ENCODE assay signal across 8 cellular contexts in the genomic region with DNA sequence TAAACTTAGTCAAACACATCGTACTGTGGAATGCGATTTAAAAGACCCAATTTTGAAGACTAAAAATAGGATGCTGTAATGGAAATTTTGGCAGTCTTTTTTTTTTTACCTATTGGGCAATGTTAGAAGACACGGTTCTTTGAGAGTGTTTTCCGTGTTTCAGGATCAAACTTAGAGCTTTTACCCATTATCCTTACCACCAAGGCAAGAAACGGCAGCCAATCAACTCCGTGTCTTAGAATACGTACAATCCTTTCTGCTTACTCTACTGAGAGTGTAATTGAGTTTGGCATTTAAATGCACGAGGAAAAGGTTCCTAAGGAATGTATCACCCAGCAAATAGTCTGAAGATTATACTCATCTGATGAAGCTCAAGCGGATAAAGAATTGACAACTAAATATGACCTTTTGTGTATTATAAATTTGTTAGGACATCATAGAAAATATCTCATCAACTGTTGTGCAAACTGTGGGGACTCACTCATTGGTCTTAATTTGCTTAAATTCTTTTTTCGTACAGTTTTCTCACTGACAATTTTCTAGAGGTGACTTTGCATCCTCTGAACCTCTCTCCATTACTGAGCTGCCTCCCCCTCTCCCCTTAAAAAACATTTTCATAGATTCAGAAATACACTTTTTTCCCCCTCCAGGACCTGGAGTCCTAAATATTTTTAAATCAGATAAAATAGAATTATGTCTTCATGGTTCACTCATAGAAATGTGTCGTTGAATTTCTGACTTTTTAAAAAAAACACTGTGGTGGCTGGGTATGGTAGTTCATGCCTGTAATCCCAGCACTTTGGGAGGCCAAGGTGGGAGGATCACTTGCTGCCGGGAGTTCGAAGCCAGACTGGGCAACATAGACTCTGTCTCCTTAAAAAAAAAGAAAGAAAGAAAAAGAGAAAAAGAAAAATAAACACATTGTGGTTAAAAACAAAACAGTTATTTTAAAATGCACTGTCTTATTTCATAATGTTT. TPM values are rescaled to one million over a fixed set of nuclear protein-coding genes. Genes with fewer than 3 reads are reported as not detected.
A peak's percentile ranks its signal among the peaks of the same experiment; 100 is the strongest.
DNase-seq lines count a peak whose midpoint lies in the region; ATAC-seq and TF ChIP-seq lines count a peak whose summit lies in the region.

No MANE protein-coding gene starts in this region.

- 0 out of 2 replicates have a peak, but pooled peaks have one; percentile 11 for TF ChIP-seq POLR2A in IMR-90 (IDR thresholded peaks at IDR 0.05; ENCODE audit: low read depth, low read length)
- TF ChIP-seq POLR2A in sigmoid colon (IDR thresholded peaks at IDR 0.05): no peak

- H4K8ac ChIP-seq in IMR-90 (ENCODE audit: low read depth in 2 of 2, low read length in 2 of 2): peak overlapping the region in 1 of 2 experiments; percentile 79; a peak in 2 of 4 replicates

- H2AK9ac ChIP-seq in IMR-90 (replicated peaks; ENCODE audit: low read depth, low read length, poor library complexity): no peak overlapping the region

- H3K9me3 Mint-ChIP-seq in Caco-2 (ENCODE audit: unreplicated experiment) (no peaks in the 10 kb centered on the region), WTC11 (no peaks in the 10 kb centered on the region)

- H3K18ac ChIP-seq in IMR-90 (ENCODE audit: low read depth, low read length): no peak overlapping the region; the same call in 1 of the 2 replicates

- H3K56ac ChIP-seq in IMR-90 (ENCODE audit: extremely low read depth, insufficient read depth, low read length): peak overlapping the region; percentile 40

- 40% methylated on average over 1 of the region's 13 CpGs; no CpG with 5 or more reads in 1 of the 2 experiments for WGBS in IMR-90 (ENCODE audit: extremely low coverage in 2 of 2, insufficient read length in 1 of 2), 2 experiments
- 17 to 18% methylated on average over 13 of the region's 13 CpGs for WGBS in sigmoid colon, 2 donors

- H3K36me3 Mint-ChIP-seq in Caco-2 (ENCODE audit: insufficient read depth, unreplicated experiment) (peaks cover 25% of the 10 kb centered on the region), WTC11 (peaks cover 6% of the 10 kb centered on the region; the same call in 1 of the 2 replicates)

- peak overlapping the region; percentile 92; the same call in 1 of the 2 replicates for H3K14ac ChIP-seq in IMR-90 (replicated peaks; ENCODE audit: low read depth, low read length)

- H4K91ac ChIP-seq in IMR-90 (ENCODE audit: insufficient read depth, low read depth, low read length): no peak overlapping the region

- H3K27me3 Mint-ChIP-seq in Caco-2 (ENCODE audit: insufficient read depth, unreplicated experiment) (no peaks in the 10 kb centered on the region), WTC11 (ENCODE audit: low read depth) (no peaks in the 10 kb centered on the region)

- H3K36me3 ChIP-seq in Caco-2 (ENCODE audit: control insufficient read depth, insufficient read depth, low read length) (no peaks in the 10 kb centered on the region), IMR-90 (ENCODE audit: control insufficient read depth, insufficient read depth, low read length) (peaks cover 4% of the 10 kb centered on the region; the same call in 1 of the 2 replicates), sigmoid colon (peaks cover 0 to 11% (median 0%) of the 10 kb centered on the region in 4 donors)

- DNase-seq in Caco-2: no peak
- DNase-seq in IMR-90: peak; percentile 87
- no peak for DNase-seq in WTC11 (ENCODE audit: low spot score)
- peak in 1 of 2 donors; percentile 78 for DNase-seq in foreskin keratinocyte
- no peak for DNase-seq in sigmoid colon
- DNase-seq in stimulated activated CD4-positive, alpha-beta T cell treated with anti-CD3 and anti-CD28 coated beads, Interleukin-15, amount 100 ng/mL, for 24 hours: no peak
- no peak for DNase-seq in stimulated activated CD4-positive, alpha-beta T cell treated with anti-CD3 and anti-CD28 coated beads, Interleukin-2, amount 100 ng/mL, for 48 hours

- peak overlapping the region; percentile 80 for H3K9ac ChIP-seq in IMR-90 (ENCODE audit: low read depth, low read length)

- peak overlapping the region; percentile 89 for H3K4ac ChIP-seq in IMR-90 (ENCODE audit: low read depth, low read length)

- TSS peak; percentile 44 for BruUV-seq in Caco-2 (replicated peaks; lab: Mats Ljungman, UMichigan)
- BruUV-seq in IMR-90 (replicated peaks; lab: Mats Ljungman, UMichigan): TSS peak; percentile 56

- peaks cover 16 to 60% of the 10 kb centered on the region in 2 experiments; a peak in 3 of 4 replicates for H3K79me1 ChIP-seq in IMR-90 (ENCODE audit: low read depth in 1 of 2, low read length in 2 of 2)

- in situ Hi-C loops in IMR-90 (cut with MboI; ENCODE audit: low sequenced_read_pairs): no loop called here

- peak overlapping the region; percentile 80 for H3K23ac ChIP-seq in IMR-90 (ENCODE audit: low read depth, low read length)

- H3K27ac ChIP-seq in IMR-90 (ENCODE audit: insufficient read depth, low read length) (peak overlapping the region; percentile 69; the same call in 1 of the 2 replicates), foreskin keratinocyte (peak overlapping the region; percentile 41), sigmoid colon (peak overlapping the region; percentile 92 to 99 (median 98))

- peak; percentile 22 for ATAC-seq in IMR-90 (ENCODE audit: low read depth)
- ATAC-seq in WTC11: no peak
- peak; percentile 2 for ATAC-seq in foreskin keratinocyte
- no peak for ATAC-seq in HG03457 (IDR thresholded peaks at IDR 0.05; ENCODE audit: unreplicated experiment)

- peak overlapping the region; percentile 90 for H3K27ac Mint-ChIP-seq in Caco-2 (ENCODE audit: unreplicated experiment)
- peak overlapping the region; percentile 78 for H3K27ac Mint-ChIP-seq in WTC11

- H2BK15ac ChIP-seq in IMR-90 (ENCODE audit: low read depth, low read length): no peak overlapping the region

- peak overlapping the region; percentile 82 for H2BK5ac ChIP-seq in IMR-90 (ENCODE audit: low read depth, low read length, poor library complexity, severe bottlenecking)

- H3K4me3 Mint-ChIP-seq in Caco-2 (ENCODE audit: unreplicated experiment) (peak overlapping the region; percentile 93), WTC11 (peak overlapping the region; percentile 98)

- TF ChIP-seq EP300 in sigmoid colon (IDR thresholded peaks at IDR 0.05): no peak

- H4K5ac ChIP-seq in IMR-90 (ENCODE audit: low read depth, low read length): no peak overlapping the region

- H3K4me3 ChIP-seq in Caco-2 (ENCODE audit: low read depth, low read length) (peak overlapping the region; percentile 71), IMR-90 (ENCODE audit: insufficient read depth, low read depth, low read length) (peak overlapping the region; percentile 80), sigmoid colon (peak overlapping the region; percentile 79 to 96 (median 84))

- H3K9me1 ChIP-seq in IMR-90 (ENCODE audit: insufficient read depth, low read length): peaks cover 5% of the 10 kb centered on the region

- no peak overlapping the region for H2AFZ ChIP-seq in IMR-90 (replicated peaks; ENCODE audit: low read length, poor library complexity)

- dilution Hi-C loops in IMR-90 (cut with HindIII; ENCODE audit: low sequenced_read_pairs, unreplicated experiment): no loop called here

- intact Hi-C loops in Caco-2 (cut with micrococcal nuclease; ENCODE audit: unreplicated experiment): loop anchor here (2.0 kb wide), 1 partner anchor 15 kb away; no protein-coding TSS in a partner anchor
- intact Hi-C loops in IMR-90 (cut with micrococcal nuclease): loop anchor here (1.0 to 5.0 kb wide), 4 partner anchors 25 to 185 kb away; no protein-coding TSS in a partner anchor
- intact Hi-C loops in sigmoid colon (cut with DNase I): loop anchor here (2.0 to 10.0 kb wide), 6 partner anchors 61 to 537 kb away; partner anchors contain the start of genes SMYD3 and ZNF669

- H3K4me1 ChIP-seq in Caco-2: peaks cover 4% of the 10 kb centered on the region; the same call in 1 of the 2 replicates
- peaks cover 5% of the 10 kb centered on the region; the same call in 1 of the 2 replicates for H3K4me1 ChIP-seq in IMR-90 (ENCODE audit: control insufficient read depth, insufficient read depth, low read length)
- H3K4me1 ChIP-seq in foreskin keratinocyte: peaks cover 4% of the 10 kb centered on the region
- H3K4me1 ChIP-seq in sigmoid colon: peaks cover 0 to 65% (median 50%) of the 10 kb centered on the region in 4 donors

- peak overlapping the region; percentile 68 for H2BK120ac ChIP-seq in IMR-90 (ENCODE audit: low read depth, low read length)

- no peaks in the 10 kb centered on the region for H4K20me1 ChIP-seq in IMR-90 (ENCODE audit: insufficient read depth, low read length)

- H2AK5ac ChIP-seq in IMR-90 (ENCODE audit: low read depth, low read length): no peak overlapping the region

- peak overlapping the region; percentile 56; the same call in 1 of the 2 replicates for H2BK20ac ChIP-seq in IMR-90 (ENCODE audit: low read depth, low read length)

- H3K4me1 Mint-ChIP-seq in Caco-2 (ENCODE audit: low read depth, unreplicated experiment) (peaks cover 8% of the 10 kb centered on the region), WTC11 (peaks cover 14% of the 10 kb centered on the region)

- H3K27me3 ChIP-seq in Caco-2 (replicated peaks; ENCODE audit: control insufficient read depth, insufficient read depth, low read length) (no peaks in the 10 kb centered on the region), IMR-90 (ENCODE audit: control insufficient read depth, insufficient read depth, low read length) (no peaks in the 10 kb centered on the region), foreskin keratinocyte (no peaks in the 10 kb centered on the region), sigmoid colon (no peaks in the 10 kb centered on the region)

- no peak for TF ChIP-seq CTCF in Caco-2 (IDR thresholded peaks at IDR 0.05; ENCODE audit: insufficient read depth in 1 of 2, low read depth in 1 of 2, low read length in 1 of 2, severe bottlenecking in 1 of 2, unreplicated experiment in 1 of 2)
- TF ChIP-seq CTCF in IMR-90 (conservative IDR thresholded peaks at IDR 0.05; ENCODE audit: low read depth, low read length): no peak
- no peak for TF ChIP-seq CTCF in WTC11 (IDR thresholded peaks at IDR 0.05)
- no peak for TF ChIP-seq CTCF in foreskin keratinocyte (conservative IDR thresholded peaks at IDR 0.05)
- peak in 1 of 4 experiments; percentile 8 for TF ChIP-seq CTCF in sigmoid colon (IDR thresholded peaks at IDR 0.05)

- TF ChIP-seq RAD21 in IMR-90 (IDR thresholded peaks at IDR 0.05; ENCODE audit: low read length): no peak; the same call in 1 of the 2 replicates

- CTCF ChIA-PET in Caco-2 (lab: Charles Lee) (no interaction called here), IMR-90 (lab: Yijun Ruan, JAX) (interaction anchor here (0.6 to 1.5 kb wide), 6 partner anchors 12 to 184 kb away, joined by 3 to 4 read pairs (median 4); partner anchors contain the start of gene SCCPDH), WTC11 (lab: Charles Lee) (no interaction called here)

- no peaks in the 10 kb centered on the region for H3K9me3 ChIP-seq in Caco-2
- no peaks in the 10 kb centered on the region for H3K9me3 ChIP-seq in IMR-90 (ENCODE audit: control insufficient read depth, insufficient read depth, low read length)
- H3K9me3 ChIP-seq in sigmoid colon: no peaks in the 10 kb centered on the region

- POLR2A ChIA-PET in Caco-2 (lab: Charles Lee) (interaction anchor here (0.6 kb wide), 1 partner anchor 41 kb away, joined by 3 read pairs; no protein-coding TSS in a partner anchor), IMR-90 (lab: Charles Lee; ENCODE audit: unreplicated experiment) (no interaction called here), WTC11 (lab: Charles Lee) (no interaction called here)

- H3K4me2 ChIP-seq in IMR-90 (ENCODE audit: low read depth, low read length): peak overlapping the region; percentile 60

RNA-seq across cellular contexts. Expression of gene CNST, which starts 1.3 kb away (rescaled TPM):
- total RNA-seq in Caco-2 (2022) (14.8 and 15.3 TPM in 2 replicates), IMR-90 (2012; rRNA removed) (25.5 and 32.8 TPM in 2 replicates), WTC11 (2021) (17.2 to 18.4 TPM (median 17.5 TPM) in 3 replicates), foreskin keratinocyte (10.3 and 11.8 TPM in 2 replicates), sigmoid colon (10 to 100 TPM; 26.0 to 39.2 (median 31.9) TPM)
- polyA plus RNA-seq in IMR-90 (2012; rRNA removed) (14.6 and 15.4 TPM in 2 replicates), foreskin keratinocyte (2.2 and 2.6 TPM in 2 replicates), sigmoid colon (10 to 100 TPM in 2 of 3 donors, 1 to 10 TPM in 1; 9.0 to 15.3 (median 15.1) TPM)
- 5.6 and 7.6 TPM in 2 replicates for polyA plus RNA-seq in IMR-90 (2012; cell fraction: cytosol; rRNA removed)
- polyA plus RNA-seq in IMR-90 (2012; cell fraction: nucleus; rRNA removed; ENCODE audit: low replicate concordance): 8.0 and 21.3 TPM in 2 replicates

RNA-seq across cellular contexts. Expression of gene TFB2M, which starts 1.5 kb away (rescaled TPM):
- 23.4 and 23.9 TPM in 2 replicates for total RNA-seq in Caco-2 (2022)
- total RNA-seq in IMR-90 (2012; rRNA removed): 13.3 and 22.8 TPM in 2 replicates
- 13.7 and 15.7 TPM in 2 replicates for polyA plus RNA-seq in IMR-90 (2012; rRNA removed)
- 5.1 and 6.2 TPM in 2 replicates for polyA plus RNA-seq in IMR-90 (2012; cell fraction: cytosol; rRNA removed)
- 4.6 and 8.7 TPM in 2 replicates for polyA plus RNA-seq in IMR-90 (2012; cell fraction: nucleus; rRNA removed; ENCODE audit: low replicate concordance)
- total RNA-seq in WTC11 (2021): 16.1 to 17.3 TPM (median 16.5 TPM) in 3 replicates
- total RNA-seq in foreskin keratinocyte: 18.2 and 20.1 TPM in 2 replicates
- polyA plus RNA-seq in foreskin keratinocyte: 12.4 and 15.0 TPM in 2 replicates
- 10 to 100 TPM in 3 of 4 donors, 1 to 10 TPM in 1; 4.7 to 13.9 (median 12.6) TPM for total RNA-seq in sigmoid colon
- polyA plus RNA-seq in sigmoid colon: 10 to 100 TPM; 10.1 to 18.5 (median 15.0) TPM

Comparison
In these comparisons a context has a peak if more than half of its experiments do, and no peak if none do; other contexts are left out.
1. ATAC-seq: peak in IMR-90 (single experiment) and foreskin keratinocyte (single experiment); none in WTC11 (single experiment) and HG03457 (single experiment).
2. H3K27ac ChIP-seq: peak in every context shown above with its lines; median percentile 98 in sigmoid colon; 69 in IMR-90; 41 in foreskin keratinocyte.
3. Peak in every context shown above with its lines, with median percentiles within 50 percentile points of each other: H3K4me3 ChIP-seq.